1 cellular context compared by ENCODE assay signal in the genomic region with DNA sequence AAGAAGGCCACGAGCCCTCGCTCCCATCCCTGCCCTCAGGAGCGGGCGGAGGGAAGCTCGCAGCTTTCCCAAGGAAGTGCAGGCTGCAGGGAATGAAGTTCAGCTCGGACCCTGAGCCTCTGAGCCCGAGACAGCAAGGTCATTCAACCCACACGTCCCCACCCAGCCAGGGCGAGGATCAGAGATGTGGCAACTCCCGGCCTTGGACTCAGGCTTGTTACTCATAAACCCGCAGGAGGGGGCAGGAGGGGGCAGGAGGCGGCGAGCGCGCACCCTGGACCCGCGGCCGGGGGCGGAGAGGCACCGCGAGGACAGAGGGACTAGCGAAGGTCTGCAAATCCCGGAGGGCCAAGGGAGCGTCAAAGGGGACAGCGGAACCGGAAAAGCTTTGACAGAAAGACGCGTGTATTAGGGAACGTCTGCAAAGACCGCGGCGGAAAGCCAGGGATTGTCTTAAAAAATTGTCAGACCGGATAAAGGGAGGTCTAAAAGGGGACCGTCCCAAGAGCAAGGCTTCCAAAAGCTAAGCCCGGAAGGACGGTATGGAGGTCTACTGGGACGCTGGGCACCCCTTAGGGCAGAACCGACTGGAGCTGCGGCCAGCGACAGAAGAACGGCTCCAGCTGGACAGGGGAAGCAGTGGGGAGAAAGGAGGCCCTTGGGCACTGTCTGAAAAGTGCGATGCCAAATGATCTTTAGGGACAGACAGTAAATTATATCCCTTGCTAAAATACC.
TF ChIP-seq lines count a peak whose summit lies in the region.

No MANE protein-coding gene starts in this region.

TF ChIP-seq in HepG2, 621 proteins besides CTCF, POLR2A, EP300 and RAD21 (continued from another document and continues in another):
- peak; percentile 99 for TF ChIP-seq ZNF609 (CRISPR knock-in tag; IDR thresholded peaks at IDR 0.05; ENCODE audit: borderline replicate concordance)
- TF ChIP-seq POLR2AphosphoS2 (IDR thresholded peaks at IDR 0.05; ENCODE audit: low read depth, low read length): 0 out of 2 replicates have a peak, but pooled peaks have one; percentile 26
- TF ChIP-seq ZNF547 (CRISPR knock-in tag; IDR thresholded peaks at IDR 0.05): peak; percentile 86
- TF ChIP-seq GZF1 (CRISPR knock-in tag; IDR thresholded peaks at IDR 0.05): peak; percentile 91; the same call in 1 of the 2 replicates
- TF ChIP-seq ZNF746 (CRISPR knock-in tag; IDR thresholded peaks at IDR 0.05): no peak
- TF ChIP-seq MYPOP (CRISPR knock-in tag; IDR thresholded peaks at IDR 0.05): no peak
- no peak; the same call in 1 of the 2 replicates for TF ChIP-seq ZNF235 (CRISPR knock-in tag; IDR thresholded peaks at IDR 0.05; ENCODE audit: borderline replicate concordance)
- TF ChIP-seq KLF13 (CRISPR knock-in tag; IDR thresholded peaks at IDR 0.05): no peak; the same call in 1 of the 2 replicates
- peak; percentile 91 for TF ChIP-seq GTF3A (CRISPR knock-in tag; conservative IDR thresholded peaks at IDR 0.05)
- TF ChIP-seq, protein P1, sequence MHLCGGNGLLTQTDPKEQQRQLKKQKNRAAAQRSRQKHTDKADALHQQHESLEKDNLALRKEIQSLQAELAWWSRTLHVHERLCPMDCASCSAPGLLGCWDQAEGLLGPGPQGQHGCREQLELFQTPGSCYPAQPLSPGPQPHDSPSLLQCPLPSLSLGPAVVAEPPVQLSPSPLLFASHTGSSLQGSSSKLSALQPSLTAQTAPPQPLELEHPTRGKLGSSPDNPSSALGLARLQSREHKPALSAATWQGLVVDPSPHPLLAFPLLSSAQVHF (CRISPR knock-in tag; IDR thresholded peaks at IDR 0.05): no peak
- TF ChIP-seq NFE2L1 (CRISPR knock-in tag; IDR thresholded peaks at IDR 0.05; ENCODE audit: borderline replicate concordance): no peak
- TF ChIP-seq NR2C2 (CRISPR knock-in tag; IDR thresholded peaks at IDR 0.05; ENCODE audit: borderline replicate concordance): peak; percentile 95
- TF ChIP-seq, protein P2, sequence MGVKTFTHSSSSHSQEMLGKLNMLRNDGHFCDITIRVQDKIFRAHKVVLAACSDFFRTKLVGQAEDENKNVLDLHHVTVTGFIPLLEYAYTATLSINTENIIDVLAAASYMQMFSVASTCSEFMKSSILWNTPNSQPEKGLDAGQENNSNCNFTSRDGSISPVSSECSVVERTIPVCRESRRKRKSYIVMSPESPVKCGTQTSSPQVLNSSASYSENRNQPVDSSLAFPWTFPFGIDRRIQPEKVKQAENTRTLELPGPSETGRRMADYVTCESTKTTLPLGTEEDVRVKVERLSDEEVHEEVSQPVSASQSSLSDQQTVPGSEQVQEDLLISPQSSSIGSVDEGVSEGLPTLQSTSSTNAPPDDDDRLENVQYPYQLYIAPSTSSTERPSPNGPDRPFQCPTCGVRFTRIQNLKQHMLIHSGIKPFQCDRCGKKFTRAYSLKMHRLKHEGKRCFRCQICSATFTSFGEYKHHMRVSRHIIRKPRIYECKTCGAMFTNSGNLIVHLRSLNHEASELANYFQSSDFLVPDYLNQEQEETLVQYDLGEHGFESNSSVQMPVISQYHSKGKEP (CRISPR knock-in tag; IDR thresholded peaks at IDR 0.05): peak; percentile 41; the same call in 1 of the 2 replicates
- TF ChIP-seq SRY (CRISPR knock-in tag; IDR thresholded peaks at IDR 0.05): no peak
- peak; percentile 77 for TF ChIP-seq ZNF652 (CRISPR knock-in tag; IDR thresholded peaks at IDR 0.05; ENCODE audit: borderline replicate concordance, low read depth)
- peak; percentile 97 for TF ChIP-seq SOX5 (CRISPR knock-in tag; IDR thresholded peaks at IDR 0.05; ENCODE audit: borderline replicate concordance)
- no peak; the same call in 1 of the 2 replicates for TF ChIP-seq MTF2 (CRISPR knock-in tag; IDR thresholded peaks at IDR 0.05; ENCODE audit: borderline replicate concordance)
- TF ChIP-seq ELK4 (CRISPR knock-in tag; IDR thresholded peaks at IDR 0.05; ENCODE audit: borderline replicate concordance): peak; percentile 66; the same call in 1 of the 2 replicates
- TF ChIP-seq ZSCAN12 (CRISPR knock-in tag; IDR thresholded peaks at IDR 0.05): peak; percentile 72; the same call in 1 of the 2 replicates
- TF ChIP-seq, protein P3, sequence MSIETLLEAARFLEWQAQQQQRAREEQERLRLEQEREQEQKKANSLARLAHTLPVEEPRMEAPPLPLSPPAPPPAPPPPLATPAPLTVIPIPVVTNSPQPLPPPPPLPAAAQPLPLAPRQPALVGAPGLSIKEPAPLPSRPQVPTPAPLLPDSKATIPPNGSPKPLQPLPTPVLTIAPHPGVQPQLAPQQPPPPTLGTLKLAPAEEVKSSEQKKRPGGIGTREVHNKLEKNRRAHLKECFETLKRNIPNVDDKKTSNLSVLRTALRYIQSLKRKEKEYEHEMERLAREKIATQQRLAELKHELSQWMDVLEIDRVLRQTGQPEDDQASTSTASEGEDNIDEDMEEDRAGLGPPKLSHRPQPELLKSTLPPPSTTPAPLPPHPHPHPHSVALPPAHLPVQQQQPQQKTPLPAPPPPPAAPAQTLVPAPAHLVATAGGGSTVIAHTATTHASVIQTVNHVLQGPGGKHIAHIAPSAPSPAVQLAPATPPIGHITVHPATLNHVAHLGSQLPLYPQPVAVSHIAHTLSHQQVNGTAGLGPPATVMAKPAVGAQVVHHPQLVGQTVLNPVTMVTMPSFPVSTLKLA (IDR thresholded peaks at IDR 0.05): peak; percentile 74
- TF ChIP-seq HCFC1 (IDR thresholded peaks at IDR 0.05; ENCODE audit: low read depth, low read length): peak; percentile 23; the same call in 1 of the 2 replicates
- peak; percentile 97 for TF ChIP-seq MTERF4 (CRISPR knock-in tag; IDR thresholded peaks at IDR 0.05)
- peak; percentile 97 for TF ChIP-seq ZNF264 (CRISPR knock-in tag; IDR thresholded peaks at IDR 0.05)
- peak; percentile 96 for TF ChIP-seq MLX (CRISPR knock-in tag; IDR thresholded peaks at IDR 0.05)
- TF ChIP-seq SNAPC5 (CRISPR knock-in tag; IDR thresholded peaks at IDR 0.05; ENCODE audit: borderline replicate concordance): peak; percentile 93; the same call in 1 of the 2 replicates
- no peak; the same call in 1 of the 2 replicates for TF ChIP-seq ELF4 (CRISPR knock-in tag; IDR thresholded peaks at IDR 0.05; ENCODE audit: borderline replicate concordance)
- peak; percentile 61; the same call in 1 of the 2 replicates for TF ChIP-seq SIN3B (IDR thresholded peaks at IDR 0.05; ENCODE audit: low read length)
- peak; percentile 98 for TF ChIP-seq ZNF124 (CRISPR knock-in tag; IDR thresholded peaks at IDR 0.05)
- peak; percentile 87; the same call in 1 of the 2 replicates for TF ChIP-seq ZNF710 (CRISPR knock-in tag; IDR thresholded peaks at IDR 0.05; ENCODE audit: borderline replicate concordance)
- TF ChIP-seq ZSCAN31 (CRISPR knock-in tag; IDR thresholded peaks at IDR 0.05; ENCODE audit: low read depth): peak; percentile 97
- TF ChIP-seq HOXA9 (CRISPR knock-in tag; IDR thresholded peaks at IDR 0.05; ENCODE audit: borderline replicate concordance): no peak
- peak; percentile 95 for TF ChIP-seq TBL1XR1 (IDR thresholded peaks at IDR 0.05; ENCODE audit: borderline replicate concordance, low read length, partially characterized antibody)
- peak; percentile 80; the same call in 1 of the 2 replicates for TF ChIP-seq ZNF263 (CRISPR knock-in tag; IDR thresholded peaks at IDR 0.05)
- TF ChIP-seq CENPX (CRISPR knock-in tag; IDR thresholded peaks at IDR 0.05): no peak
- TF ChIP-seq ISL2 (CRISPR knock-in tag; IDR thresholded peaks at IDR 0.05): peak; percentile 95
- TF ChIP-seq DR1 (CRISPR knock-in tag; IDR thresholded peaks at IDR 0.05): peak; percentile 86; the same call in 1 of the 2 replicates
- TF ChIP-seq AGO2 (optimal IDR thresholded peaks at IDR 0.05; ENCODE audit: low read depth, low read length): peak; percentile 91
- TF ChIP-seq SAP130 (CRISPR knock-in tag; IDR thresholded peaks at IDR 0.05; ENCODE audit: low read depth): peak; percentile 99
- TF ChIP-seq PBX3 (CRISPR knock-in tag; IDR thresholded peaks at IDR 0.05; ENCODE audit: borderline replicate concordance): peak; percentile 2; the same call in 1 of the 2 replicates
- TF ChIP-seq TGIF2 (CRISPR knock-in tag; IDR thresholded peaks at IDR 0.05): peak; percentile 98
- peak; percentile 99 for TF ChIP-seq HOXD1 (CRISPR knock-in tag; IDR thresholded peaks at IDR 0.05)
